In genomic region chr7:141533149-141533949, GRCh38 we compare ENCODE assay signal across 8 cellular contexts. TPM values are rescaled to one million over a fixed set of nuclear protein-coding genes. Genes with fewer than 3 reads are reported as not detected.
DNase-seq lines count a peak whose midpoint lies in the region; ATAC-seq and TF ChIP-seq lines count a peak whose summit lies in the region.

No MANE protein-coding gene starts in this region.

- no peak overlapping the region for H3K4me3 ChIP-seq in neuronal stem cell (ENCODE audit: low read length in 2 of 2)
- no peak overlapping the region for H3K4me3 ChIP-seq in thyroid gland (replicated peaks in 1 of 3)

- H3K27me3 ChIP-seq in neuronal stem cell (ENCODE audit: control insufficient read depth in 3 of 3, insufficient read depth in 3 of 3, low read depth in 1 of 3, low read length in 3 of 3) (no peaks in the 10 kb centered on the region), thyroid gland (no peaks in the 10 kb centered on the region)

- H3K27ac ChIP-seq in neuronal stem cell (replicated peaks; ENCODE audit: low read length) (no peak overlapping the region), thyroid gland (peak overlapping the region in 1 of 3 donors; percentile 58)

- no peak overlapping the region for H2BK5ac ChIP-seq in neuronal stem cell (ENCODE audit: low read length)

- H3K36me3 ChIP-seq in neuronal stem cell (replicated peaks in 1 of 2; ENCODE audit: control insufficient read depth in 2 of 2, insufficient read depth in 2 of 2, low read length in 2 of 2) (no peaks in the 10 kb centered on the region), thyroid gland (no peaks in the 10 kb centered on the region)

- WGBS in neuronal stem cell (ENCODE audit: extremely low coverage in 2 of 2, insufficient read length in 2 of 2, insufficient replicate concordance in 1 of 2), 2 donors = no CpG with 5 or more reads among the region's 11 CpGs
- 24 to 25% methylated on average over 11 of the region's 11 CpGs for WGBS in thyroid gland, 2 donors

- H2BK15ac ChIP-seq in neuronal stem cell (ENCODE audit: low read length) = no peak overlapping the region

- no peak overlapping the region for H3K14ac ChIP-seq in neuronal stem cell (ENCODE audit: low read length)

- H3K4me2 ChIP-seq in neuronal stem cell (ENCODE audit: insufficient read depth, low read length, poor library complexity, severe bottlenecking) = no peak overlapping the region

- TF ChIP-seq CTCF in AG09319 (IDR thresholded peaks at IDR 0.05; ENCODE audit: low read depth, low read length) (peak; percentile 100), thyroid gland (IDR thresholded peaks at IDR 0.05) (peak; percentile 87 to 95 (median 92))

- H4K8ac ChIP-seq in neuronal stem cell (ENCODE audit: low read depth, low read length) = no peak overlapping the region

- H3K4me1 ChIP-seq in neuronal stem cell (ENCODE audit: control insufficient read depth in 2 of 2, insufficient read depth in 1 of 2, low read depth in 1 of 2, low read length in 2 of 2) (peaks cover 0 to 2% of the 10 kb centered on the region in 2 donors), thyroid gland (peaks cover 0 to 7% of the 10 kb centered on the region in 2 donors)

- H3K18ac ChIP-seq in neuronal stem cell (ENCODE audit: low read length) = peak overlapping the region; percentile 62

- H4K91ac ChIP-seq in neuronal stem cell (ENCODE audit: low read depth, low read length, poor library complexity) = no peak overlapping the region

- no peak overlapping the region for H2BK120ac ChIP-seq in neuronal stem cell (ENCODE audit: low read depth, low read length)

- no peaks in the 10 kb centered on the region for H3K9me3 ChIP-seq in neuronal stem cell (replicated peaks in 1 of 2; ENCODE audit: control insufficient read depth in 2 of 2, insufficient read depth in 1 of 2, low read depth in 1 of 2, low read length in 2 of 2)
- H3K9me3 ChIP-seq in thyroid gland = no peaks in the 10 kb centered on the region

- no peak overlapping the region for H2AK5ac ChIP-seq in neuronal stem cell (ENCODE audit: low read depth, low read length)

- H3K4ac ChIP-seq in neuronal stem cell (ENCODE audit: low read length) = no peak overlapping the region

- TF ChIP-seq POLR2A in thyroid gland (IDR thresholded peaks at IDR 0.05) = no peak

- intact Hi-C loops in thyroid gland (cut with DNase I) = no loop called here

- peak; percentile 61 for ATAC-seq in GM19043 (IDR thresholded peaks at IDR 0.05; ENCODE audit: low read depth, unreplicated experiment)

- H2AFZ ChIP-seq in neuronal stem cell (ENCODE audit: low read length) = peak overlapping the region; percentile 76

- DNase-seq in AG09319 (ENCODE audit: extremely low read depth, low read depth) (peak; percentile 43), M059J (ENCODE audit: low read depth) (peak; percentile 75), RKO (ENCODE audit: low spot score) (peak; percentile 79), fibroblast of the conjunctiva (ENCODE audit: low read depth) (peak; percentile 62), neuronal stem cell (ENCODE audit: low spot score) (peak; percentile 88), thyroid gland (peak; percentile 79 to 81)
- peak; percentile 26 to 29 for DNase-seq in activated T-helper 1 cell treated with anti-CD3 and anti-CD28 coated beads, Interleukin-2, amount 50 U/mL, for 16 hours (ENCODE audit: low read depth in 1 of 2, low spot score in 1 of 2)

- H2BK12ac ChIP-seq in neuronal stem cell (ENCODE audit: low read length) = no peak overlapping the region

- H3K9ac ChIP-seq in neuronal stem cell (ENCODE audit: low read depth, low read length, poor library complexity) = no peak overlapping the region

- H3K79me1 ChIP-seq in neuronal stem cell (ENCODE audit: low read depth, low read length) = no peaks in the 10 kb centered on the region

- H3K23ac ChIP-seq in neuronal stem cell (ENCODE audit: low read depth, low read length, poor library complexity) = no peak overlapping the region

RNA-seq across cellular contexts. Expression of gene AGK, which starts 17.9 kb away (rescaled TPM):
- total RNA-seq in M059J (2014; rRNA removed; shearing (Covaris generic)) = 42.2 and 44.7 TPM in 2 replicates
- 26.1 TPM for polyA plus RNA-seq in neuronal stem cell (2013, experiment 1 of 2)
- 28.8 TPM for polyA plus RNA-seq in neuronal stem cell (2013, experiment 2 of 2)
- 10 to 100 TPM; 28.2 to 36.7 (median 32.2) TPM for total RNA-seq in thyroid gland

Comparison
In these comparisons a context has a peak if more than half of its experiments do, and no peak if none do; other contexts are left out.
1. DNase-seq: peak in every context shown above with its lines; median percentile 88 in neuronal stem cell; 80 in thyroid gland; 79 in RKO; 75 in M059J; 62 in fibroblast of the conjunctiva; 43 in AG09319; 28 in activated T-helper 1 cell treated with anti-CD3 and anti-CD28 coated beads, Interleukin-2, amount 50 U/mL, for 16 hours.